In genomic region chr12:26878661-26879119, GRCh38 we compare ENCODE assay signal across 7 cellular contexts. TPM values are rescaled to one million over a fixed set of nuclear protein-coding genes. Genes with fewer than 3 reads are reported as not detected.
DNase-seq lines count a peak whose midpoint lies in the region; ATAC-seq, FAIRE-seq and TF ChIP-seq lines count a peak whose summit lies in the region.

No MANE protein-coding gene starts in this region.

- RAD21 ChIA-PET in GM12878 (lab: Charles Lee; ENCODE audit: unreplicated experiment), result interaction anchor here (0.7 to 2.8 kb wide), 24 partner anchors 9 to 723 kb away, joined by 3 to 36 read pairs (median 4); partner anchors contain the start of gene ITPR2

- no peak overlapping the region for H3K9ac ChIP-seq in GM12878 (ENCODE audit: control insufficient read depth, insufficient read depth, low read length)

- no peaks in the 10 kb centered on the region for H3K79me2 ChIP-seq in GM12878 (ENCODE audit: control insufficient read depth, insufficient read depth, low read length)

- TF ChIP-seq CTCF in GM20000 (IDR thresholded peaks at IDR 0.05; ENCODE audit: extremely low read depth, missing control alignments) (no peak), GM12878 (IDR thresholded peaks at IDR 0.05 in 2 of 3, conservative IDR thresholded peaks at IDR 0.05 in 1 of 3; ENCODE audit: control insufficient read depth in 2 of 3, extremely low read depth in 1 of 3, insufficient read depth in 1 of 3, low read depth in 3 of 3, low read length in 3 of 3) (no peak)

- TF ChIP-seq EP300 in GM12878 (IDR thresholded peaks at IDR 0.05; ENCODE audit: borderline replicate concordance in 1 of 2, control insufficient read depth in 1 of 2, low read depth in 2 of 2, low read length in 2 of 2), result no peak; a peak in 1 of 4 replicates

- POLR2A ChIA-PET in GM12878 (lab: Charles Lee), result interaction anchor here (0.8 to 2.7 kb wide), 11 partner anchors 8 to 135 kb away, joined by 3 to 13 read pairs (median 3); partner anchors contain the start of gene ITPR2

- peak; percentile 77 for ATAC-seq in GM12878

- SMC1A ChIA-PET in GM12878 (lab: Charles Lee; ENCODE audit: uncharacterized antibody, unreplicated experiment), result interaction anchor here (0.6 to 7.6 kb wide), 24 partner anchors 9 to 844 kb away, joined by 3 to 105 read pairs (median 5); partner anchors contain the start of gene ITPR2

- DNase-seq in GM20000 (ENCODE audit: low spot score) (peak; percentile 39), NCI-H1092 treated with DMSO at 0.1 percent for 48 hours (lab: John Stamatoyannopoulos, UW) (peak; percentile 96), GM12878 (ENCODE audit: low read depth, low spot score) (no peak), medulla oblongata (ENCODE audit: extremely low spot score) (peak; percentile 26), mesenteric fat pad (ENCODE audit: low spot score) (no peak), amniotic stem cell (lab: John Stamatoyannopoulos, UW) (no peak)
- no peak for DNase-seq in activated naive CD4-positive, alpha-beta T cell (lab: John Stamatoyannopoulos, UW)

- no peak overlapping the region for H2AFZ ChIP-seq in GM12878 (ENCODE audit: control insufficient read depth, low read depth, low read length)

- WGBS in GM12878 (ENCODE audit: insufficient coverage, insufficient replicate concordance, low lambda C conversion rate, missing lambda C conversion rate), result 35% methylated on average over 6 of the region's 6 CpGs

- no peak for FAIRE-seq in GM12878 (lab: Jason Lieb, UNC)

- CTCF ChIA-PET in GM12878 (lab: Yijun Ruan, JAX), result interaction anchor here (0.7 to 8.4 kb wide), 21 partner anchors 8 to 248 kb away, joined by 3 to 115 read pairs (median 5); partner anchors contain the start of gene ITPR2

- TF ChIP-seq RAD21 in GM12878 (IDR thresholded peaks at IDR 0.05; ENCODE audit: insufficient read depth, low read depth, low read length), result no peak

- intact Hi-C loops in GM12878 (cut with micrococcal nuclease; ENCODE audit: unreplicated experiment), result no loop called here

- H3K27ac ChIP-seq in GM12878 (ENCODE audit: control insufficient read depth, insufficient read depth), result no peak overlapping the region

- H3K27me3 ChIP-seq in GM12878 (replicated peaks in 1 of 2; ENCODE audit: control insufficient read depth in 2 of 2, insufficient read depth in 2 of 2, low read length in 1 of 2), result no peaks in the 10 kb centered on the region

- H3K4me2 ChIP-seq in GM12878 (ENCODE audit: control insufficient read depth, insufficient read depth), result no peak overlapping the region

- H3K9me3 ChIP-seq in GM12878 (replicated peaks; ENCODE audit: control insufficient read depth, insufficient read depth, low read length), result no peaks in the 10 kb centered on the region

- H3K4me3 ChIP-seq in GM12878, result no peak overlapping the region

- peaks cover 15% of the 10 kb centered on the region for H3K4me1 ChIP-seq in GM12878 (ENCODE audit: control insufficient read depth, insufficient read depth, low read length)

- TF ChIP-seq POLR2A in GM12878 (IDR thresholded peaks at IDR 0.05; ENCODE audit: low read depth, low read length), result no peak

- no peaks in the 10 kb centered on the region for H4K20me1 ChIP-seq in GM12878 (ENCODE audit: control insufficient read depth, insufficient read depth)

- no TSS peak for BruUV-seq in GM12878 (replicated peaks; lab: Mats Ljungman, UMichigan)

- no peaks in the 10 kb centered on the region for H3K36me3 ChIP-seq in GM12878 (ENCODE audit: control insufficient read depth in 2 of 2, insufficient read depth in 2 of 2, low read length in 1 of 2)

- in situ Hi-C loops in GM12878 (cut with MboI), result no loop called here

TF ChIP-seq in GM12878, 131 proteins besides CTCF, POLR2A, EP300 and RAD21 (continues in another document):
- TF ChIP-seq HDAC2 (IDR thresholded peaks at IDR 0.05), result no peak
- TF ChIP-seq DPF2 (IDR thresholded peaks at IDR 0.05), result 0 out of 2 replicates have a peak, but pooled peaks have one; percentile 37
- no peak for TF ChIP-seq ZNF592 (IDR thresholded peaks at IDR 0.05)

RNA-seq across cellular contexts. Expression of gene ITPR2, which starts 45.7 kb away (rescaled TPM):
- 388 and 403 TPM in 2 replicates for total RNA-seq in GM12878 (2013; cell fraction: nucleolus; rRNA removed)
- total RNA-seq in GM12878 (2014; rRNA removed), result 61.6 and 62.7 TPM in 2 replicates
- 67.0 and 73.4 TPM in 2 replicates for total RNA-seq in GM12878 (2014; rRNA removed; fragmentation: Illumina TruSeq; extraction: Trizol)
- 72.6 and 76.2 TPM in 2 replicates for total RNA-seq in GM12878 (2021)
- 18.8 TPM for polyA plus RNA-seq in GM12878 (2011; ENCODE audit: low read depth)
- polyA plus RNA-seq in GM12878 (2011; rRNA removed), result 63.8 and 94.8 TPM in 2 replicates
- 28.7 and 34.5 TPM in 2 replicates for polyA plus RNA-seq in GM12878 (2011; cell fraction: cytosol; rRNA removed)
- polyA plus RNA-seq in GM12878 (2011; cell fraction: nucleus; rRNA removed), result 76.6 and 81.8 TPM in 2 replicates
- polyA plus RNA-seq in GM12878 (2012), result 22.6 and 25.3 TPM in 2 replicates
- polyA plus RNA-seq in GM12878 (2014; fragmentation: Illumina TruSeq; extraction: Trizol), result 38.8 and 46.4 TPM in 2 replicates
- polyA plus RNA-seq in GM12878 (2014; fragmentation: Nextera tagmentation; extraction: Ambion mirVana), result 10 to 100 TPM in 1 of 2 experiments, 1 to 10 TPM in 1; 7.5 to 10.9 TPM
- 22.9 and 24.5 TPM in 2 replicates for polyA plus RNA-seq in GM12878 (2014; rRNA removed)
- 10 to 100 TPM; 44.0 to 50.2 TPM for polyA plus RNA-seq in GM12878 (2016; fragmentation: Nextera tagmentation; extraction: Ambion mirVana)
- polyA minus RNA-seq in GM12878 (2011; rRNA and poly(A)+ RNA removed), result 414 and 473 TPM in 2 replicates
- 61.3 and 85.0 TPM in 2 replicates for polyA minus RNA-seq in GM12878 (2011; cell fraction: cytosol; rRNA and poly(A)+ RNA removed)
- polyA minus RNA-seq in GM12878 (2011; cell fraction: nucleus; rRNA and poly(A)+ RNA removed), result 370 and 490 TPM in 2 replicates
- total RNA-seq in mesenteric fat pad, result 71.3 TPM

RNA-seq across cellular contexts. Expression of gene INTS13, which starts 59.1 kb away (rescaled TPM):
- 52.1 and 75.6 TPM in 2 replicates for total RNA-seq in GM12878 (2013; cell fraction: nucleolus; rRNA removed)
- total RNA-seq in GM12878 (2014; rRNA removed), result 38.8 and 53.1 TPM in 2 replicates
- total RNA-seq in GM12878 (2014; rRNA removed; fragmentation: Illumina TruSeq; extraction: Trizol), result 65.1 and 72.0 TPM in 2 replicates
- 34.3 and 37.5 TPM in 2 replicates for total RNA-seq in GM12878 (2021)
- 18.2 TPM for polyA plus RNA-seq in GM12878 (2011; ENCODE audit: low read depth)
- 65.3 and 126 TPM in 2 replicates for polyA plus RNA-seq in GM12878 (2011; rRNA removed)
- polyA plus RNA-seq in GM12878 (2011; cell fraction: cytosol; rRNA removed), result 16.8 and 28.7 TPM in 2 replicates
- polyA plus RNA-seq in GM12878 (2011; cell fraction: nucleus; rRNA removed), result 26.3 and 31.2 TPM in 2 replicates
- 45.2 and 53.6 TPM in 2 replicates for polyA plus RNA-seq in GM12878 (2012)
- 54.5 and 72.0 TPM in 2 replicates for polyA plus RNA-seq in GM12878 (2014; fragmentation: Illumina TruSeq; extraction: Trizol)
- 10 to 100 TPM; 43.4 to 65.4 TPM for polyA plus RNA-seq in GM12878 (2014; fragmentation: Nextera tagmentation; extraction: Ambion mirVana)
- polyA plus RNA-seq in GM12878 (2014; rRNA removed), result 33.4 and 35.3 TPM in 2 replicates
- polyA plus RNA-seq in GM12878 (2016; fragmentation: Nextera tagmentation; extraction: Ambion mirVana), result 10 to 100 TPM; 70.6 to 71.7 TPM
- 47.7 and 77.4 TPM in 2 replicates for polyA minus RNA-seq in GM12878 (2011; rRNA and poly(A)+ RNA removed)
- polyA minus RNA-seq in GM12878 (2011; cell fraction: cytosol; rRNA and poly(A)+ RNA removed), result 36.5 and 48.5 TPM in 2 replicates
- 30.1 and 42.6 TPM in 2 replicates for polyA minus RNA-seq in GM12878 (2011; cell fraction: nucleus; rRNA and poly(A)+ RNA removed)
- total RNA-seq in mesenteric fat pad, result 21.8 TPM

RNA-seq across cellular contexts. Expression of gene FGFR1OP2, which starts 59.6 kb away (rescaled TPM):
- 137 and 147 TPM in 2 replicates for total RNA-seq in GM12878 (2013; cell fraction: nucleolus; rRNA removed)
- total RNA-seq in GM12878 (2014; rRNA removed) (28.5 and 31.2 TPM in 2 replicates), GM12878 (2014; rRNA removed; fragmentation: Illumina TruSeq; extraction: Trizol) (41.9 and 44.0 TPM in 2 replicates), GM12878 (2021) (30.1 and 32.7 TPM in 2 replicates), mesenteric fat pad (40.0 TPM)
- polyA plus RNA-seq in GM12878 (2011; ENCODE audit: low read depth), result 19.2 TPM
- polyA plus RNA-seq in GM12878 (2011; rRNA removed) (59.1 and 121 TPM in 2 replicates), GM12878 (2014; fragmentation: Illumina TruSeq; extraction: Trizol) (36.7 and 47.3 TPM in 2 replicates), GM12878 (2014; fragmentation: Nextera tagmentation; extraction: Ambion mirVana) (10 to 100 TPM; 29.0 to 32.2 TPM), GM12878 (2014; rRNA removed) (32.0 and 39.9 TPM in 2 replicates), GM12878 (2016; fragmentation: Nextera tagmentation; extraction: Ambion mirVana) (10 to 100 TPM; 45.4 to 51.4 TPM)
- polyA plus RNA-seq in GM12878 (2011; cell fraction: cytosol; rRNA removed), result 18.8 and 19.1 TPM in 2 replicates
- 37.2 and 38.1 TPM in 2 replicates for polyA plus RNA-seq in GM12878 (2011; cell fraction: nucleus; rRNA removed)
- polyA plus RNA-seq in GM12878 (2012), result 25.7 and 40.1 TPM in 2 replicates
- 33.8 and 41.3 TPM in 2 replicates for polyA minus RNA-seq in GM12878 (2011; rRNA and poly(A)+ RNA removed)
- polyA minus RNA-seq in GM12878 (2011; cell fraction: cytosol; rRNA and poly(A)+ RNA removed), result 24.0 and 29.0 TPM in 2 replicates
- polyA minus RNA-seq in GM12878 (2011; cell fraction: nucleus; rRNA and poly(A)+ RNA removed), result 24.5 and 37.5 TPM in 2 replicates

Comparison
In these comparisons a context has a peak if more than half of its experiments do, and no peak if none do; other contexts are left out.
1. DNase-seq: peak in GM20000 (single experiment), NCI-H1092 treated with DMSO at 0.1 percent for 48 hours (single experiment) and medulla oblongata (single experiment); none in GM12878 (single experiment), mesenteric fat pad (single experiment), activated naive CD4-positive, alpha-beta T cell (0 of 4) and amniotic stem cell (single experiment).